16 cellular contexts compared by ENCODE assay signal in genomic region chr2:28341208-28341891, GRCh38. TPM values are rescaled to one million over a fixed set of nuclear protein-coding genes. Genes with fewer than 3 reads are reported as not detected.
A peak's percentile ranks its signal among the peaks of the same experiment; 100 is the strongest.
DNase-seq lines count a peak whose midpoint lies in the region; ATAC-seq, FAIRE-seq and TF ChIP-seq lines count a peak whose summit lies in the region.
"Had no signal": no experiment of that assay in that cellular context is flagged by ENCODE, and none has a peak within 500 bp of the region (broad histone marks: within the 10 kb centered on the region; RNA-seq: fewer than 3 reads in every experiment).

No MANE protein-coding gene starts in this region.

- no peaks in the 10 kb centered on the region for H3K9me3 Mint-ChIP-seq in activated CD4-positive, alpha-beta T cell treated with anti-CD3 and anti-CD28 coated beads, Interleukin-2, amount 10 ng/mL, durations not matched to agents 7 days and 5 days

- H3K4me3 ChIP-seq in adipocyte (ENCODE audit: low read length) (no peak overlapping the region), right cardiac atrium (ENCODE audit: low read length) (no peak overlapping the region), small intestine (ENCODE audit: low read depth in 1 of 2, low read length in 2 of 2) (no peak overlapping the region)

- H3K27ac ChIP-seq in right cardiac atrium (ENCODE audit: low read length) (peak overlapping the region; percentile 43), small intestine (ENCODE audit: low read depth in 1 of 2, low read length in 1 of 2) (peak overlapping the region in 1 of 2 donors; percentile 36)
- H3K27ac ChIP-seq: epithelial cell of prostate had no signal

- DNase-seq in GM03348 (ENCODE audit: low spot score), result peak; percentile 33
- no peak for DNase-seq in adipocyte (ENCODE audit: low read depth)
- DNase-seq in right cardiac atrium, result peak in 1 of 3 donors; percentile 67
- peak; percentile 58 for DNase-seq in small intestine
- no peak for DNase-seq in DMS 273 treated with DMSO at 0.1 percent for 48 hours (lab: John Stamatoyannopoulos, UW)
- no peak for DNase-seq in stimulated activated CD4-positive, alpha-beta T cell treated with anti-CD3 and anti-CD28 coated beads, Interleukin-12 subunit alpha, Interleukin-12 subunit beta, amount 100 ng/mL, for 4 hours
- no peak for DNase-seq in activated CD4-positive, alpha-beta T cell treated with anti-CD3 and anti-CD28 coated beads, Interleukin-2, amount 10 ng/mL, durations not matched to agents 7 days and 5 days
- DNase-seq: activated naive CD4-positive, alpha-beta T cell treated with Interleukin-2 at 50 U/mL for 16 hours; C1 segment of cervical spinal cord; midbrain; NCI-H1417 treated with DMSO at 0.1 percent for 48 hours; stimulated activated naive CD8-positive, alpha-beta T cell treated with anti-CD3 and anti-CD28 coated beads, Interleukin-15, Interleukin-2, amounts not matched to agents 100 U/mL and 50 U/mL, for 24 hours had no signal

- ATAC-seq in right cardiac atrium (peak in 1 of 2 donors; percentile 4), GM18505 (IDR thresholded peaks at IDR 0.05; ENCODE audit: unreplicated experiment) (no peak)
- ATAC-seq: stimulated activated naive CD8-positive, alpha-beta T cell treated with anti-CD3 and anti-CD28 coated beads, Interleukin-15, Interleukin-2, amounts not matched to agents 100 U/mL and 50 U/mL, for 24 hours had no signal

- no peak overlapping the region for H3K4me3 Mint-ChIP-seq in activated CD4-positive, alpha-beta T cell treated with anti-CD3 and anti-CD28 coated beads, Interleukin-2, amount 10 ng/mL, durations not matched to agents 7 days and 5 days

- FAIRE-seq in small intestine (lab: Jason Lieb, UNC), result no peak
- FAIRE-seq: TTC549 had no signal

- H3K4me1 ChIP-seq in adipocyte (ENCODE audit: control insufficient read depth, insufficient read depth, low read length) (peaks cover 66% of the 10 kb centered on the region), right cardiac atrium (ENCODE audit: control insufficient read depth, insufficient read depth, low read length) (peaks cover 8% of the 10 kb centered on the region), small intestine (ENCODE audit: control insufficient read depth in 2 of 2, insufficient read depth in 1 of 2, low read depth in 1 of 2, low read length in 1 of 2) (no peaks in the 10 kb centered on the region)

- H3K4me1 Mint-ChIP-seq in activated CD4-positive, alpha-beta T cell treated with anti-CD3 and anti-CD28 coated beads, Interleukin-2, amount 10 ng/mL, durations not matched to agents 7 days and 5 days, result peaks cover 9% of the 10 kb centered on the region

- 77% methylated on average over 17 of the region's 17 CpGs for WGBS in right cardiac atrium
- 35 to 66% (median 47%) methylated on average over 17 of the region's 17 CpGs for WGBS in small intestine, 3 donors

- H3K27me3 ChIP-seq in adipocyte (replicated peaks; ENCODE audit: control insufficient read depth, insufficient read depth, low read length) (no peaks in the 10 kb centered on the region), right cardiac atrium (ENCODE audit: control insufficient read depth, insufficient read depth) (no peaks in the 10 kb centered on the region), small intestine (ENCODE audit: control insufficient read depth in 2 of 2, insufficient read depth in 2 of 2, low read length in 2 of 2) (no peaks in the 10 kb centered on the region)

- intact Hi-C loops in right cardiac atrium (cut with DNase I), result loop anchor here in 2 of 4 donors (5.0 kb wide), 1 partner anchor 51 kb away; the partner anchor contains the start of gene FOSL2 (in 2 of the 2)

- no peak overlapping the region for H3K27ac Mint-ChIP-seq in activated CD4-positive, alpha-beta T cell treated with anti-CD3 and anti-CD28 coated beads, Interleukin-2, amount 10 ng/mL, durations not matched to agents 7 days and 5 days
- H3K27ac Mint-ChIP-seq: progenitor cell of endocrine pancreas had no signal

- POLR2A ChIA-PET in activated CD4-positive, alpha-beta T cell treated with anti-CD3 and anti-CD28 coated beads, Interleukin-2, amount 10 ng/mL, durations not matched to agents 7 days and 5 days (lab: Charles Lee), result interaction anchor here (0.6 to 0.7 kb wide), 2 partner anchors 42 to 643 kb away, joined by 4 to 7 read pairs; no protein-coding TSS in a partner anchor

- no peak for TF ChIP-seq POLR2A in GM18505 (IDR thresholded peaks at IDR 0.05; ENCODE audit: borderline replicate concordance, extremely low read depth, insufficient read depth, insufficient read length)

- H3K36me3 Mint-ChIP-seq in activated CD4-positive, alpha-beta T cell treated with anti-CD3 and anti-CD28 coated beads, Interleukin-2, amount 10 ng/mL, durations not matched to agents 7 days and 5 days (ENCODE audit: low read depth), result peaks cover 2% of the 10 kb centered on the region

- CTCF ChIA-PET in activated CD4-positive, alpha-beta T cell treated with anti-CD3 and anti-CD28 coated beads, Interleukin-2, amount 10 ng/mL, durations not matched to agents 7 days and 5 days (lab: Charles Lee), result interaction anchor here (0.6 to 1.4 kb wide), 3 partner anchors 9 to 536 kb away, joined by 3 to 5 read pairs (median 3); no protein-coding TSS in a partner anchor

- no peaks in the 10 kb centered on the region for H3K36me3 ChIP-seq in adipocyte (ENCODE audit: control insufficient read depth, insufficient read depth, low read length, severe bottlenecking)
- H3K36me3 ChIP-seq in small intestine (ENCODE audit: control insufficient read depth in 2 of 2, insufficient read depth in 2 of 2, low read length in 2 of 2), result no peaks in the 10 kb centered on the region

- no peaks in the 10 kb centered on the region for H3K27me3 Mint-ChIP-seq in activated CD4-positive, alpha-beta T cell treated with anti-CD3 and anti-CD28 coated beads, Interleukin-2, amount 10 ng/mL, durations not matched to agents 7 days and 5 days
- H3K27me3 Mint-ChIP-seq: progenitor cell of endocrine pancreas had no signal

- H3K9me3 ChIP-seq in adipocyte (ENCODE audit: control insufficient read depth, low read length) (no peaks in the 10 kb centered on the region), right cardiac atrium (ENCODE audit: control insufficient read depth, low read length) (no peaks in the 10 kb centered on the region), small intestine (ENCODE audit: control insufficient read depth, low read depth) (no peaks in the 10 kb centered on the region)

- peak overlapping the region; percentile 18 for H3K9ac ChIP-seq in adipocyte (ENCODE audit: low read length)

RNA-seq across cellular contexts. Expression of gene FOSL2, which starts 51.3 kb away (rescaled TPM):
- total RNA-seq in right cardiac atrium, result 100 to 1,000 TPM in 1 of 4 donors, 10 to 100 TPM in 3; 38.9 to 128 (median 56.6) TPM
- polyA plus RNA-seq in right cardiac atrium (46.4 TPM), small intestine (10 to 100 TPM; 29.2 to 41.4 (median 40.0) TPM)
- total RNA-seq in activated CD4-positive, alpha-beta T cell treated with anti-CD3 and anti-CD28 coated beads, Interleukin-2, amount 10 ng/mL, durations not matched to agents 7 days and 5 days, result 10 to 100 TPM; 39.6 to 47.0 TPM

Comparison
In these comparisons a context has a peak if more than half of its experiments do, and no peak if none do; other contexts are left out.
1. DNase-seq: peak in GM03348 (single experiment) and small intestine (single experiment); none in adipocyte (single experiment), DMS 273 treated with DMSO at 0.1 percent for 48 hours (single experiment), stimulated activated CD4-positive, alpha-beta T cell treated with anti-CD3 and anti-CD28 coated beads, Interleukin-12 subunit alpha, Interleukin-12 subunit beta, amount 100 ng/mL, for 4 hours (single experiment) and activated CD4-positive, alpha-beta T cell treated with anti-CD3 and anti-CD28 coated beads, Interleukin-2, amount 10 ng/mL, durations not matched to agents 7 days and 5 days (single experiment).